29 cellular contexts compared by ENCODE assay signal in genomic region chr20:42945595-42945994, GRCh38.
"Had no signal": no experiment of that assay in that cellular context is flagged by ENCODE, and none has a peak within 500 bp of the region (broad histone marks: within the 10 kb centered on the region; RNA-seq: fewer than 3 reads in every experiment).

No MANE protein-coding gene starts in this region.

- H3K27ac ChIP-seq: left lung, lower lobe of right lung, neutrophil, parathyroid adenoma, right atrium auricular region, right lobe of liver, stomach, suprapubic skin, thoracic aorta, tibial artery, upper lobe of right lung had no signal

- H3K4me1 ChIP-seq: left lung, lower lobe of right lung, right atrium auricular region, right lobe of liver, stomach, suprapubic skin, tibial artery, upper lobe of right lung had no signal

- DNase-seq: hippocampal formation; kidney glomerular epithelial cell; left cardiac atrium; left lung; lower lobe of right lung; mammary epithelial cell; mesenchymal stem cell; naive thymus-derived CD8-positive, alpha-beta T cell; occipital lobe; right lobe of liver; stimulated activated CD4-positive, alpha-beta T cell treated with anti-CD3 and anti-CD28 coated beads, Interleukin-12 subunit alpha, Interleukin-12 subunit beta, amount 100 ng/mL, for 4 hours; stimulated activated CD4-positive, alpha-beta T cell treated with anti-CD3 and anti-CD28 coated beads, Interleukin-15, amount 100 ng/mL, for 24 hours; stimulated activated CD4-positive, alpha-beta T cell treated with anti-CD3 and anti-CD28 coated beads, Interleukin-2, amount 100 ng/mL, for 24 hours; stimulated activated CD4-positive, alpha-beta T cell treated with anti-CD3 and anti-CD28 coated beads, Interleukin-4, amount 100 ng/mL, for 1 hour; stimulated activated naive B cell treated with anti-CD40 and anti-IgM and Interleukin-4, amounts not matched to agents 10 μg/mL and 1 μg/mL and 100 μg/mL, for 72 hours; stimulated activated naive CD8-positive, alpha-beta T cell treated with anti-CD3 and anti-CD28 coated beads, Interleukin-15, Interleukin-2, amounts not matched to agents 100 U/mL and 50 U/mL, for 24 hours; stomach; tibial artery; trophoblast cell; upper lobe of right lung had no signal

- H3K27ac Mint-ChIP-seq: naive thymus-derived CD8-positive, alpha-beta T cell; stimulated activated naive B cell treated with anti-CD40 and anti-IgM and Interleukin-4, amounts not matched to agents 10 μg/mL and 1 μg/mL and 100 μg/mL, for 72 hours had no signal

- H3K4me1 Mint-ChIP-seq: naive thymus-derived CD8-positive, alpha-beta T cell; stimulated activated naive B cell treated with anti-CD40 and anti-IgM and Interleukin-4, amounts not matched to agents 10 μg/mL and 1 μg/mL and 100 μg/mL, for 72 hours had no signal

- H3K27me3 Mint-ChIP-seq: stimulated activated naive B cell treated with anti-CD40 and anti-IgM and Interleukin-4, amounts not matched to agents 10 μg/mL and 1 μg/mL and 100 μg/mL, for 72 hours had no signal

- H3K79me2 ChIP-seq: parathyroid adenoma had no signal

- H3K36me3 Mint-ChIP-seq: naive thymus-derived CD8-positive, alpha-beta T cell; stimulated activated naive B cell treated with anti-CD40 and anti-IgM and Interleukin-4, amounts not matched to agents 10 μg/mL and 1 μg/mL and 100 μg/mL, for 72 hours had no signal

- H3K9me3 ChIP-seq: lower lobe of right lung, neutrophil, right atrium auricular region, right lobe of liver had no signal

- H3K36me3 ChIP-seq: left lung, lower lobe of right lung, neutrophil, right atrium auricular region, right lobe of liver, stomach, suprapubic skin, thoracic aorta, tibial artery, upper lobe of right lung had no signal

- H3K4me3 ChIP-seq: left lung, lower lobe of right lung, right atrium auricular region, right lobe of liver, stomach, suprapubic skin, thoracic aorta, tibial artery, upper lobe of right lung had no signal

- H2AFZ ChIP-seq: parathyroid adenoma had no signal

- FAIRE-seq: keratinocyte, urothelium cell line had no signal

- H3K27me3 ChIP-seq: left lung, neutrophil, right atrium auricular region, right lobe of liver, suprapubic skin, upper lobe of right lung had no signal

- ATAC-seq: left cardiac atrium; left lung; lower lobe of right lung; naive thymus-derived CD8-positive, alpha-beta T cell; stimulated activated naive B cell treated with anti-CD40 and anti-IgM and Interleukin-4, amounts not matched to agents 10 μg/mL and 1 μg/mL and 100 μg/mL, for 72 hours; stimulated activated naive CD8-positive, alpha-beta T cell treated with anti-CD3 and anti-CD28 coated beads, Interleukin-15, Interleukin-2, amounts not matched to agents 100 U/mL and 50 U/mL, for 24 hours had no signal

- H3K9me3 Mint-ChIP-seq: neural crest cell had no signal

- H3K9ac ChIP-seq: parathyroid adenoma had no signal

- H3K4me3 Mint-ChIP-seq: naive thymus-derived CD8-positive, alpha-beta T cell; nephron; neural crest cell; stimulated activated naive B cell treated with anti-CD40 and anti-IgM and Interleukin-4, amounts not matched to agents 10 μg/mL and 1 μg/mL and 100 μg/mL, for 72 hours had no signal
